ENCODE assay signal across 8 cellular contexts in genomic region chr19:38402967-38403674, GRCh38. TPM values are rescaled to one million over a fixed set of nuclear protein-coding genes. Genes with fewer than 3 reads are reported as not detected.
DNase-seq lines count a peak whose midpoint lies in the region; ATAC-seq, FAIRE-seq and TF ChIP-seq lines count a peak whose summit lies in the region.

Gene FAM98C, plus strand, starts transcription at chr19:38403093. Its CDS starts 61 bp downstream, at chr19:38403154.

- no peaks in the 10 kb centered on the region for H3K27me3 ChIP-seq in bronchial epithelial cell (ENCODE audit: control insufficient read depth, insufficient read depth, low read length)

- H3K4me3 ChIP-seq in WI38 (ENCODE audit: low read depth, low read length) = peak within 1 kb of the TSS; percentile 89
- peak within 1 kb of the TSS; percentile 87 for H3K4me3 ChIP-seq in bronchial epithelial cell (ENCODE audit: low read depth, low read length)

- ATAC-seq in GM18907 (IDR thresholded peaks at IDR 0.05; ENCODE audit: unreplicated experiment) = peak; percentile 88
- peak; percentile 85 for ATAC-seq in HG03159 (IDR thresholded peaks at IDR 0.05; ENCODE audit: unreplicated experiment)

- TF ChIP-seq CTCF in WI38 (IDR thresholded peaks at IDR 0.05; ENCODE audit: low read depth, low read length) (peak; percentile 61), bronchial epithelial cell (IDR thresholded peaks at IDR 0.05; ENCODE audit: insufficient read depth, low read length, severe bottlenecking) (peak; percentile 96)

- DNase-seq in AG08395 (ENCODE audit: low spot score) (peak; percentile 100), NCI-H2227 (lab: John Stamatoyannopoulos, UW; ENCODE audit: unreplicated experiment) (peak; percentile 100), bronchial epithelial cell (ENCODE audit: low read depth) (peak; percentile 81), inferior parietal cortex (ENCODE audit: extremely low spot score) (peak; percentile 98)
- DNase-seq in stimulated activated CD4-positive, alpha-beta T cell treated with anti-CD3 and anti-CD28 coated beads, Interleukin-12 subunit alpha, Interleukin-12 subunit beta, amount 100 ng/mL, for 24 hours (ENCODE audit: low read depth in 2 of 2) = peak; percentile 95

- FAIRE-seq in bronchial epithelial cell (lab: Jason Lieb, UNC) = no peak

- peaks cover 12% of the 10 kb centered on the region for H3K36me3 ChIP-seq in bronchial epithelial cell (ENCODE audit: control insufficient read depth, insufficient read depth, low read length)

RNA-seq across cellular contexts. Expression of gene FAM98C, which starts in this region (rescaled TPM):
- total RNA-seq in bronchial epithelial cell = 15.0 and 15.6 TPM in 2 replicates

Comparison
In these comparisons a context has a peak if more than half of its experiments do, and no peak if none do; other contexts are left out.
1. Peak in every context shown above with its lines: DNase-seq, ATAC-seq and H3K4me3 ChIP-seq.